8 cellular contexts compared by ENCODE assay signal in the genomic region with DNA sequence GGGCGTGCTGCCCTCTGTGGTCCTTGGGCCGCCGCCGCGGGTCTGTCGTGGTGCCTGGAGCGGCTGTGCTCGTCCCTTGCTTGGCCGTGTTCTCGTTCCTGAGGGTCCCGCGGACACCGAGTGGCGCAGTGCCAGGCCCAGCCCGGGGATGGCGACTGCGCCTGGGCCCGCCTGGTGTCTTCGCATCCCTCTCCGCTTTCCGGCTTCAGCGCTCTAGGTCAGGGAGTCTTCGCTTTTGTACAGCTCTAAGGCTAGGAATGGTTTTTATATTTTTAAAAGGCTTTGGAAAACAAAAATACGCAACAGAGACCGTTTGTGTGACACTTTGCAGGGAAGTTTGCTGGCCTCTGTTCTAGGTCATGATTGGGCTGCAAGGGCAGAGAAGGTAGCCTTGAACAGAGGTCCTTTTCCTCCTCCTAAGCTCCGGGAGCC. TPM values are rescaled to one million over a fixed set of nuclear protein-coding genes. Genes with fewer than 3 reads are reported as not detected.
A peak's percentile ranks its signal among the peaks of the same experiment; 100 is the strongest.
DNase-seq lines count a peak whose midpoint lies in the region; ATAC-seq and TF ChIP-seq lines count a peak whose summit lies in the region.

No MANE protein-coding gene starts in this region.

- H3K27me3 Mint-ChIP-seq in CD4-positive, CD25-positive, alpha-beta regulatory T cell: no peaks in the 10 kb centered on the region
- H3K27me3 Mint-ChIP-seq in effector memory CD8-positive, alpha-beta T cell: no peaks in the 10 kb centered on the region
- no peaks in the 10 kb centered on the region for H3K27me3 Mint-ChIP-seq in mesothelial cell of epicardium (ENCODE audit: low read depth)

- peak in 1 of 3 donors; percentile 45 for DNase-seq in CD4-positive, CD25-positive, alpha-beta regulatory T cell
- DNase-seq in RWPE2 (ENCODE audit: low spot score) (no peak), mesothelial cell of epicardium (ENCODE audit: low spot score in 2 of 2, unreplicated experiment in 2 of 2) (peak in 1 of 2 experiments; percentile 58), upper lobe of left lung (no peak)
- DNase-seq in effector memory CD8-positive, alpha-beta T cell: peak in 1 of 3 experiments; percentile 26

- TF ChIP-seq EP300 in upper lobe of left lung (IDR thresholded peaks at IDR 0.05): no peak

- peak overlapping the region; percentile 97 to 99 (median 98) for H3K4me3 Mint-ChIP-seq in CD4-positive, CD25-positive, alpha-beta regulatory T cell
- H3K4me3 Mint-ChIP-seq in effector memory CD8-positive, alpha-beta T cell: peak overlapping the region; percentile 95
- H3K4me3 Mint-ChIP-seq in mesothelial cell of epicardium: peak overlapping the region; percentile 87

- H3K27me3 ChIP-seq in CD4-positive, CD25-positive, alpha-beta regulatory T cell (ENCODE audit: control insufficient read depth, insufficient read depth, low read length): no peaks in the 10 kb centered on the region
- H3K27me3 ChIP-seq in RWPE2 (ENCODE audit: insufficient read depth, poor library complexity, severe bottlenecking): no peaks in the 10 kb centered on the region
- H3K27me3 ChIP-seq in upper lobe of left lung: no peaks in the 10 kb centered on the region

- H3K9me3 ChIP-seq in CD4-positive, CD25-positive, alpha-beta regulatory T cell (ENCODE audit: control insufficient read depth in 2 of 2, low read length in 2 of 2): no peaks in the 10 kb centered on the region
- H3K9me3 ChIP-seq in RWPE2 (ENCODE audit: severe bottlenecking): no peaks in the 10 kb centered on the region
- no peaks in the 10 kb centered on the region for H3K9me3 ChIP-seq in upper lobe of left lung

- no peak for TF ChIP-seq POLR2A in upper lobe of left lung (IDR thresholded peaks at IDR 0.05)

- H3K4me1 Mint-ChIP-seq in CD4-positive, CD25-positive, alpha-beta regulatory T cell: peaks cover 27 to 76% (median 60%) of the 10 kb centered on the region in 4 donors
- peaks cover 38 to 62% of the 10 kb centered on the region in 2 donors for H3K4me1 Mint-ChIP-seq in effector memory CD8-positive, alpha-beta T cell (ENCODE audit: low read depth in 2 of 2)
- peaks cover 30% of the 10 kb centered on the region for H3K4me1 Mint-ChIP-seq in mesothelial cell of epicardium

- H3K9me3 Mint-ChIP-seq in CD4-positive, CD25-positive, alpha-beta regulatory T cell: no peaks in the 10 kb centered on the region
- no peaks in the 10 kb centered on the region for H3K9me3 Mint-ChIP-seq in effector memory CD8-positive, alpha-beta T cell
- no peaks in the 10 kb centered on the region for H3K9me3 Mint-ChIP-seq in mesothelial cell of epicardium

- ATAC-seq in CD4-positive, CD25-positive, alpha-beta regulatory T cell (ENCODE audit: low read depth in 2 of 2): peak; percentile 4 to 6
- ATAC-seq in GM18907 (IDR thresholded peaks at IDR 0.05; ENCODE audit: unreplicated experiment) (peak; percentile 40), HG03103 (IDR thresholded peaks at IDR 0.05; ENCODE audit: low read depth, unreplicated experiment) (peak; percentile 15), RWPE2 (ENCODE audit: low read depth) (peak; percentile 31), upper lobe of left lung (ENCODE audit: low FRiP score in 2 of 2) (peak in 1 of 2 donors; percentile 6), HG03520 (IDR thresholded peaks at IDR 0.05; ENCODE audit: unreplicated experiment) (no peak)
- ATAC-seq in effector memory CD8-positive, alpha-beta T cell (replicated peaks): peak; percentile 19

- peak overlapping the region; percentile 91 to 96 (median 93) for H3K27ac Mint-ChIP-seq in CD4-positive, CD25-positive, alpha-beta regulatory T cell
- H3K27ac Mint-ChIP-seq in effector memory CD8-positive, alpha-beta T cell: peak overlapping the region; percentile 93 to 94
- peak overlapping the region; percentile 79 for H3K27ac Mint-ChIP-seq in mesothelial cell of epicardium

- peaks cover 12% of the 10 kb centered on the region for H3K36me3 Mint-ChIP-seq in CD4-positive, CD25-positive, alpha-beta regulatory T cell
- H3K36me3 Mint-ChIP-seq in effector memory CD8-positive, alpha-beta T cell (ENCODE audit: insufficient read depth): peaks cover 33% of the 10 kb centered on the region
- peaks cover 16% of the 10 kb centered on the region for H3K36me3 Mint-ChIP-seq in mesothelial cell of epicardium

- H3K36me3 ChIP-seq in CD4-positive, CD25-positive, alpha-beta regulatory T cell (ENCODE audit: control insufficient read depth, insufficient read depth, low read length): peaks cover 15% of the 10 kb centered on the region
- H3K36me3 ChIP-seq in RWPE2 (ENCODE audit: low read depth): peaks cover 30% of the 10 kb centered on the region
- H3K36me3 ChIP-seq in upper lobe of left lung: peaks cover 0 to 14% (median 4%) of the 10 kb centered on the region in 4 donors

- H3K27ac ChIP-seq in CD4-positive, CD25-positive, alpha-beta regulatory T cell (ENCODE audit: insufficient read depth, low read length, poor library complexity, severe bottlenecking): peak overlapping the region; percentile 84
- H3K27ac ChIP-seq in RWPE2 (ENCODE audit: poor library complexity, severe bottlenecking): peak overlapping the region; percentile 61
- H3K27ac ChIP-seq in upper lobe of left lung: peak overlapping the region; percentile 86 to 92 (median 90)

- 0 to 1% methylated on average over 16 to 25 of the region's 26 CpGs for WGBS in upper lobe of left lung, 2 donors

- TF ChIP-seq CTCF in RWPE2 (IDR thresholded peaks at IDR 0.05; ENCODE audit: poor library complexity, severe bottlenecking) (no peak), mesothelial cell of epicardium (IDR thresholded peaks at IDR 0.05; ENCODE audit: unreplicated experiment) (no peak), upper lobe of left lung (IDR thresholded peaks at IDR 0.05) (no peak)

- peak overlapping the region; percentile 98 for H3K4me3 ChIP-seq in CD4-positive, CD25-positive, alpha-beta regulatory T cell (ENCODE audit: low read depth, low read length)
- H3K4me3 ChIP-seq in RWPE2 (ENCODE audit: severe bottlenecking) (peak overlapping the region; percentile 97), upper lobe of left lung (peak overlapping the region; percentile 64 to 95 (median 76))

- H3K4me1 ChIP-seq in CD4-positive, CD25-positive, alpha-beta regulatory T cell (ENCODE audit: control insufficient read depth, insufficient read depth, low read length, poor library complexity, severe bottlenecking): peaks cover 63% of the 10 kb centered on the region
- H3K4me1 ChIP-seq in RWPE2 (ENCODE audit: insufficient read depth, poor library complexity, severe bottlenecking): peaks cover 3% of the 10 kb centered on the region
- H3K4me1 ChIP-seq in upper lobe of left lung: peaks cover 15 to 28% (median 16%) of the 10 kb centered on the region in 4 donors

RNA-seq across cellular contexts. Expression of a gene that starts 0.7 kb away (rescaled TPM):
- 164 TPM for total RNA-seq in CD4-positive, CD25-positive, alpha-beta regulatory T cell
- polyA plus RNA-seq in CD4-positive, CD25-positive, alpha-beta regulatory T cell: 100 to 1,000 TPM; 785 to 914 (median 844) TPM
- 150 to 158 TPM (median 154 TPM) in 3 replicates for total RNA-seq in mesothelial cell of epicardium
- total RNA-seq in upper lobe of left lung: 100 to 1,000 TPM in 4 of 6 donors, 10 to 100 TPM in 2; 35.6 to 158 (median 128) TPM
